Comparison of ENCODE assay signal across 18 cellular contexts in genomic region chr16:65989861-65990260, GRCh38.
A peak's percentile ranks its signal among the peaks of the same experiment; 100 is the strongest.
DNase-seq lines count a peak whose midpoint lies in the region; ATAC-seq, FAIRE-seq and TF ChIP-seq lines count a peak whose summit lies in the region.
"Had no signal": no experiment of that assay in that cellular context is flagged by ENCODE, and none has a peak within 500 bp of the region (broad histone marks: within the 10 kb centered on the region; RNA-seq: fewer than 3 reads in every experiment).

No MANE protein-coding gene starts in this region.

- no TSS peak for BruUV-seq in HepG2 (replicated peaks; lab: Mats Ljungman, UMichigan)

- no peaks in the 10 kb centered on the region for H3K36me3 Mint-ChIP-seq in nephron (ENCODE audit: low read depth)
- H3K36me3 Mint-ChIP-seq in T-cell, result no peaks in the 10 kb centered on the region
- H3K36me3 Mint-ChIP-seq: CD4-positive, CD25-positive, alpha-beta regulatory T cell had no signal

- intact Hi-C loops in HepG2 (cut with micrococcal nuclease; ENCODE audit: unreplicated experiment), result no loop called here
- intact Hi-C loops in uterus (cut with DNase I; ENCODE audit: low total_unique reads), result no loop called here
- intact Hi-C loops in posterior vena cava (cut with DNase I), result loop anchor here in 1 of 2 donors (5.0 kb wide), 1 partner anchor 1398 kb away; no protein-coding TSS in a partner anchor

- H3K27ac ChIP-seq in liver (ENCODE audit: low read depth in 1 of 2, low read length in 2 of 2), result no peak overlapping the region
- H3K27ac ChIP-seq in HepG2 (ENCODE audit: extremely low read length, insufficient read depth, low read length), result no peak overlapping the region
- no peak overlapping the region for H3K27ac ChIP-seq in gastroesophageal sphincter
- H3K27ac ChIP-seq in uterus, result peak overlapping the region in 1 of 2 donors; percentile 50
- H3K27ac ChIP-seq: 22Rv1; BLaER1 treated with 17β-estradiol and CSF1 and Interleukin-3, amounts not matched to agents 10 nM and 100 nM; HL-60 had no signal

- H3K36me3 ChIP-seq in liver (ENCODE audit: control insufficient read depth in 4 of 4, insufficient read depth in 3 of 4, low read depth in 1 of 4, low read length in 3 of 4) (no peaks in the 10 kb centered on the region), HepG2 (replicated peaks in 1 of 2; ENCODE audit: control insufficient read depth in 1 of 2, insufficient read depth in 2 of 2, low read length in 2 of 2) (no peaks in the 10 kb centered on the region), gastroesophageal sphincter (no peaks in the 10 kb centered on the region), uterus (no peaks in the 10 kb centered on the region)
- H3K36me3 ChIP-seq: BLaER1 treated with 17β-estradiol and CSF1 and Interleukin-3, amounts not matched to agents 10 nM and 100 nM had no signal

- CTCF ChIA-PET in HepG2 (lab: Yijun Ruan, JAX; ENCODE audit: low intra/inter-chr PET ratio, low total read pairs) (no interaction called here), T-cell (lab: Charles Lee) (no interaction called here)

- H3K79me2 ChIP-seq in HepG2 (ENCODE audit: insufficient read depth, low read length), result no peaks in the 10 kb centered on the region

- peak overlapping the region; percentile 70 to 97 (median 88) for H3K27ac Mint-ChIP-seq in nephron
- H3K27ac Mint-ChIP-seq in T-cell, result no peak overlapping the region
- H3K27ac Mint-ChIP-seq: CD4-positive, CD25-positive, alpha-beta regulatory T cell; GM23338 had no signal

- 64% methylated on average over 1 of the region's 1 CpG for WGBS in liver
- WGBS in HepG2 (ENCODE audit: low lambda C conversion rate), result 13% methylated on average over 1 of the region's 1 CpG
- 0% methylated on average over 1 of the region's 1 CpG; no CpG with 5 or more reads in 1 of the 2 donors for WGBS in gastroesophageal sphincter (ENCODE audit: low coverage in 1 of 2), 2 donors

- H4K20me1 ChIP-seq in HepG2 (ENCODE audit: insufficient read depth, low read length), result no peaks in the 10 kb centered on the region
- H4K20me1 ChIP-seq: BLaER1 treated with 17β-estradiol and CSF1 and Interleukin-3, amounts not matched to agents 10 nM and 100 nM had no signal

- TF ChIP-seq EP300 in HepG2 (IDR thresholded peaks at IDR 0.05; ENCODE audit: low read depth in 2 of 2, low read length in 2 of 2) (no peak), HepG2 (CRISPR knock-in tag; IDR thresholded peaks at IDR 0.05; ENCODE audit: borderline replicate concordance) (no peak), gastroesophageal sphincter (IDR thresholded peaks at IDR 0.05) (no peak)

- no peak for TF ChIP-seq CTCF in liver (IDR thresholded peaks at IDR 0.05; ENCODE audit: low read depth, low read length, missing input control)
- no peak for TF ChIP-seq CTCF in HepG2 (CRISPR knock-in tag; IDR thresholded peaks at IDR 0.05)
- no peak for TF ChIP-seq CTCF in gastroesophageal sphincter (IDR thresholded peaks at IDR 0.05)
- no peak for TF ChIP-seq CTCF in nephron (IDR thresholded peaks at IDR 0.05; ENCODE audit: unreplicated experiment in 3 of 3)
- no peak for TF ChIP-seq CTCF in uterus (IDR thresholded peaks at IDR 0.05)

- H3K27me3 Mint-ChIP-seq in nephron (ENCODE audit: low read depth) (peaks cover 4% of the 10 kb centered on the region), T-cell (peaks cover 2 to 20% of the 10 kb centered on the region in 2 donors)

- no peak for TF ChIP-seq RAD21 in liver (IDR thresholded peaks at IDR 0.05)
- TF ChIP-seq RAD21 in HepG2 (CRISPR knock-in tag; IDR thresholded peaks at IDR 0.05), result no peak

- H3K27me3 ChIP-seq in liver (ENCODE audit: control insufficient read depth in 4 of 4, insufficient read depth in 4 of 4, low read length in 3 of 4) (no peaks in the 10 kb centered on the region), HepG2 (ENCODE audit: control insufficient read depth in 1 of 2, insufficient read depth in 2 of 2, low read length in 2 of 2) (no peaks in the 10 kb centered on the region), gastroesophageal sphincter (peaks cover 4% of the 10 kb centered on the region), uterus (no peaks in the 10 kb centered on the region)
- H3K27me3 ChIP-seq: BLaER1 treated with 17β-estradiol and CSF1 and Interleukin-3, amounts not matched to agents 10 nM and 100 nM had no signal

- no peak overlapping the region for H2AFZ ChIP-seq in HepG2 (ENCODE audit: low read length)
- H2AFZ ChIP-seq: GM23338 had no signal

- in situ Hi-C loops in HepG2 (cut with HindIII; ENCODE audit: extremely low pct_ligation_motif_present, low pct_unique_long_range_greater_than_20kb), result no loop called here

- POLR2A ChIA-PET in HepG2 (lab: Yijun Ruan, JAX) (no interaction called here), T-cell (lab: Charles Lee) (no interaction called here)

- H3K9ac ChIP-seq in liver (ENCODE audit: low read depth in 1 of 2, low read length in 2 of 2) (no peak overlapping the region), HepG2 (ENCODE audit: insufficient read depth, low read depth, low read length) (no peak overlapping the region)
- H3K9ac ChIP-seq: BLaER1 treated with 17β-estradiol and CSF1 and Interleukin-3, amounts not matched to agents 10 nM and 100 nM had no signal

- ATAC-seq in HepG2, result no peak
- ATAC-seq in gastroesophageal sphincter, result peak; percentile 29
- no peak for ATAC-seq in T-cell (replicated peaks in 1 of 4)
- ATAC-seq: GM12878, GM23338 had no signal

- FAIRE-seq in HepG2 (lab: Jason Lieb, UNC), result no peak
- FAIRE-seq: GM12878, GM18507 had no signal

- H3K9me3 ChIP-seq in liver (ENCODE audit: control insufficient read depth in 4 of 4, low read length in 3 of 4) (no peaks in the 10 kb centered on the region), HepG2 (ENCODE audit: low read length) (no peaks in the 10 kb centered on the region), gastroesophageal sphincter (no peaks in the 10 kb centered on the region), uterus (no peaks in the 10 kb centered on the region)

- peaks cover 69% of the 10 kb centered on the region for H3K4me1 Mint-ChIP-seq in nephron
- no peaks in the 10 kb centered on the region for H3K4me1 Mint-ChIP-seq in T-cell
- H3K4me1 Mint-ChIP-seq: CD4-positive, CD25-positive, alpha-beta regulatory T cell had no signal

- H3K4me3 Mint-ChIP-seq in nephron (no peak overlapping the region), T-cell (no peak overlapping the region)
- H3K4me3 Mint-ChIP-seq: CD4-positive, CD25-positive, alpha-beta regulatory T cell; GM23338 had no signal

- no peak for DNase-seq in HepG2 (ENCODE audit: low spot score)
- peak; percentile 33 to 41 for DNase-seq in uterus
- no peak for DNase-seq in posterior vena cava (ENCODE audit: low spot score)
- DNase-seq in effector CD4-positive, alpha-beta T cell, result no peak
- no peak for DNase-seq in T-cell
- DNase-seq: ACHN; CD4-positive, CD25-positive, alpha-beta regulatory T cell; DMS53; H7 had no signal

- TF ChIP-seq POLR2A in HepG2 (IDR thresholded peaks at IDR 0.05; ENCODE audit: insufficient read depth in 1 of 2, low read depth in 2 of 2, low read length in 2 of 2), result no peak
- no peak for TF ChIP-seq POLR2A in gastroesophageal sphincter (IDR thresholded peaks at IDR 0.05)
- TF ChIP-seq POLR2A in uterus (IDR thresholded peaks at IDR 0.05), result no peak

- peaks cover 3% of the 10 kb centered on the region for H3K9me3 Mint-ChIP-seq in nephron
- peaks cover 0 to 6% (median 0%) of the 10 kb centered on the region in 3 donors for H3K9me3 Mint-ChIP-seq in T-cell

- H3K4me2 ChIP-seq in HepG2 (ENCODE audit: low read depth, low read length), result no peak overlapping the region
- H3K4me2 ChIP-seq: BLaER1 treated with 17β-estradiol and CSF1 and Interleukin-3, amounts not matched to agents 10 nM and 100 nM; GM23338 had no signal

- H3K4me3 ChIP-seq in liver (ENCODE audit: low read depth in 1 of 3, low read length in 3 of 3) (no peak overlapping the region), HepG2 (replicated peaks in 1 of 3; ENCODE audit: insufficient read depth in 1 of 3, low read depth in 2 of 3, low read length in 3 of 3) (no peak overlapping the region), gastroesophageal sphincter (no peak overlapping the region), uterus (no peak overlapping the region)
- H3K4me3 ChIP-seq: BLaER1 treated with 17β-estradiol and CSF1 and Interleukin-3, amounts not matched to agents 10 nM and 100 nM; GM12878; GM23338 had no signal

- peaks cover 6 to 16% (median 11%) of the 10 kb centered on the region in 4 donors for H3K4me1 ChIP-seq in liver (ENCODE audit: control insufficient read depth in 4 of 4, insufficient read depth in 4 of 4, low read length in 3 of 4)
- no peaks in the 10 kb centered on the region for H3K4me1 ChIP-seq in HepG2 (ENCODE audit: insufficient read depth, low read length)
- no peaks in the 10 kb centered on the region for H3K4me1 ChIP-seq in gastroesophageal sphincter
- no peaks in the 10 kb centered on the region for H3K4me1 ChIP-seq in uterus

TF ChIP-seq in liver, 16 proteins besides CTCF, POLR2A, EP300 and RAD21 (continues in another document):
- TF ChIP-seq JUND (IDR thresholded peaks at IDR 0.05) (no peak), ATF3 (IDR thresholded peaks at IDR 0.05) (no peak), RXRA (IDR thresholded peaks at IDR 0.05) (peak in 1 of 2 donors; percentile 80), YY1 (IDR thresholded peaks at IDR 0.05) (no peak), HNF4A (conservative IDR thresholded peaks at IDR 0.05) (peak; percentile 63 to 87), FOXA2 (IDR thresholded peaks at IDR 0.05) (no peak), GABPA (IDR thresholded peaks at IDR 0.05 in 1 of 2, conservative IDR thresholded peaks at IDR 0.05 in 1 of 2) (no peak)
- TF ChIP-seq, protein P1, sequence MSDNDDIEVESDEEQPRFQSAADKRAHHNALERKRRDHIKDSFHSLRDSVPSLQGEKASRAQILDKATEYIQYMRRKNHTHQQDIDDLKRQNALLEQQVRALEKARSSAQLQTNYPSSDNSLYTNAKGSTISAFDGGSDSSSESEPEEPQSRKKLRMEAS (IDR thresholded peaks at IDR 0.05), result no peak

TF ChIP-seq in HepG2, 621 proteins besides CTCF, POLR2A, EP300 and RAD21 (continues in another document):
- TF ChIP-seq ZC3H4 (CRISPR knock-in tag; IDR thresholded peaks at IDR 0.05; ENCODE audit: borderline replicate concordance) (no peak), ZZZ3 (CRISPR knock-in tag; IDR thresholded peaks at IDR 0.05; ENCODE audit: borderline replicate concordance) (no peak), MLX (CRISPR knock-in tag; IDR thresholded peaks at IDR 0.05) (no peak)

Comparison
In these comparisons a context has a peak if more than half of its experiments do, and no peak if none do; other contexts are left out.
1. DNase-seq: peak in uterus (2 of 2); none in HepG2 (single experiment), posterior vena cava (single experiment), effector CD4-positive, alpha-beta T cell (single experiment) and T-cell (0 of 34).
2. H3K27ac Mint-ChIP-seq: peak in nephron (3 of 3); none in T-cell (0 of 2).